7 cellular contexts compared by ENCODE assay signal in the genomic region with DNA sequence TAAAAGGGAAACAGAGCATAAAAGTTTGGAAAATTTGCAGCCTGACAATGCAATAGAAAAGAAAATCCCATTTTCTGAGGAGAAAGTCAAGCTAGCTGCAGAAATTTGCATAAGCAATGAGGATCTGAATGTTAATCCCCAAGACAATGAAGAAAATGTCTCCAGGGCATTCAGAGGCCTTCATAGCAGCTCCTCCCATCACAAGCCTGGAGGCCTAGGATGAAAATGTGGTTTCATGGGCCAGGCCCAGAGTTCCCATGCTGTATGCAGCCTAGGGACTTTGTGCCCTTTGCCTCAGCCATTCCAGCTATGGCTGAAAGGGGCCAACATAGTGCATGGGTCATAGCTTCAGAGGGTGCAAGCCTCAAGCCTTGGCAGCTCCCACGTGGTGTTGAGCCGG. TPM values are rescaled to one million over a fixed set of nuclear protein-coding genes. Genes with fewer than 3 reads are reported as not detected.
"Had no signal": no experiment of that assay in that cellular context is flagged by ENCODE, and none has a peak within 500 bp of the region (broad histone marks: within the 10 kb centered on the region; RNA-seq: fewer than 3 reads in every experiment).

No MANE protein-coding gene starts in this region.

- DNase-seq: H7, HCEC 1CT, IMR-90, KG1 had no signal

- H3K27ac ChIP-seq: HL-60 had no signal

- H3K4me3 Mint-ChIP-seq: GM23338 had no signal

- H3K4me3 ChIP-seq: GM23338, K562 had no signal

- ATAC-seq: GM23338, K562 had no signal

- H3K4me2 ChIP-seq: GM23338 had no signal

- H3K27ac Mint-ChIP-seq: GM23338 had no signal

RNA-seq across cellular contexts. Expression of gene SCN1A, which starts 10.3 kb away (rescaled TPM):
- total RNA-seq: K562 had no signal
- polyA plus RNA-seq: IMR-90, K562 had no signal
